23 cellular contexts compared by ENCODE assay signal in genomic region chr4:83378426-83378825, GRCh38. TPM values are rescaled to one million over a fixed set of nuclear protein-coding genes. Genes with fewer than 3 reads are reported as not detected.
DNase-seq lines count a peak whose midpoint lies in the region; ATAC-seq and TF ChIP-seq lines count a peak whose summit lies in the region.
"Had no signal": no experiment of that assay in that cellular context is flagged by ENCODE, and none has a peak within 500 bp of the region (broad histone marks: within the 10 kb centered on the region; RNA-seq: fewer than 3 reads in every experiment).

No MANE protein-coding gene starts in this region.

- no peak for TF ChIP-seq CTCF in GM06990 (IDR thresholded peaks at IDR 0.05; ENCODE audit: insufficient read depth, low read length, poor library complexity, severe bottlenecking)
- no peak for TF ChIP-seq CTCF in type B pancreatic cell (conservative IDR thresholded peaks at IDR 0.05)

- no peak overlapping the region for H3K4me3 Mint-ChIP-seq in activated CD4-positive, alpha-beta T cell treated with anti-CD3 and anti-CD28 coated beads, Interleukin-2, amount 10 ng/mL, durations not matched to agents 24 days and 14 days
- H3K4me3 Mint-ChIP-seq in memory B cell (no peak overlapping the region), type B pancreatic cell (no peak overlapping the region)
- H3K4me3 Mint-ChIP-seq: activated CD4-positive, alpha-beta memory T cell treated with anti-CD3 and anti-CD28 coated beads for 36 hours; activated naive CD4-positive, alpha-beta T cell treated with anti-CD3 and anti-CD28 coated beads, Interleukin-2, amount 10 ng/mL, durations not matched to agents 7 days and 5 days; activated T-cell treated with anti-CD3 and anti-CD28 coated beads, Interleukin-2, amount 50 U/mL, for 24 hours; immature natural killer cell had no signal

- H3K27ac Mint-ChIP-seq in activated CD4-positive, alpha-beta T cell treated with anti-CD3 and anti-CD28 coated beads, Interleukin-2, amount 10 ng/mL, durations not matched to agents 24 days and 14 days: no peak overlapping the region
- H3K27ac Mint-ChIP-seq in memory B cell: no peak overlapping the region
- no peak overlapping the region for H3K27ac Mint-ChIP-seq in type B pancreatic cell
- H3K27ac Mint-ChIP-seq: activated CD4-positive, alpha-beta memory T cell treated with anti-CD3 and anti-CD28 coated beads for 36 hours; activated naive CD4-positive, alpha-beta T cell treated with anti-CD3 and anti-CD28 coated beads, Interleukin-2, amount 10 ng/mL, durations not matched to agents 7 days and 5 days; activated T-cell treated with anti-CD3 and anti-CD28 coated beads, Interleukin-2, amount 50 U/mL, for 24 hours; immature natural killer cell had no signal

- no peaks in the 10 kb centered on the region for H3K36me3 ChIP-seq in GM06990 (ENCODE audit: control insufficient read depth, insufficient read depth, low read length)

- no peaks in the 10 kb centered on the region for H3K27me3 ChIP-seq in GM06990 (replicated peaks; ENCODE audit: control insufficient read depth, insufficient read depth, low read length)

- DNase-seq in activated CD4-positive, alpha-beta T cell treated with anti-CD3 and anti-CD28 coated beads, Interleukin-2, amount 10 ng/mL, durations not matched to agents 24 days and 14 days: peak; percentile 62
- DNase-seq in activated CD4-positive, alpha-beta T cell treated with anti-CD3 and anti-CD28 coated beads, Interleukin-2, amount 50 U/mL, for 1 hour: no peak
- DNase-seq in GM06990 (ENCODE audit: extremely low read depth, insufficient read length) (peak; percentile 19), NCI-H69 (lab: John Stamatoyannopoulos, UW) (peak; percentile 5), memory B cell (ENCODE audit: low spot score in 2 of 2) (peak; percentile 21), type B pancreatic cell (ENCODE audit: extremely low spot score, unreplicated experiment) (no peak), COLO829 (ENCODE audit: low spot score) (no peak)
- DNase-seq: activated CD4-positive, alpha-beta memory T cell treated with anti-CD3 and anti-CD28 coated beads for 36 hours; activated naive CD4-positive, alpha-beta T cell treated with anti-CD3 and anti-CD28 coated beads, Interleukin-2, amount 10 ng/mL, durations not matched to agents 7 days and 5 days; activated T-cell treated with anti-CD3 and anti-CD28 coated beads, Interleukin-2, amount 50 U/mL, for 24 hours; cerebellar nuclear complex; effector CD4-positive, alpha-beta T cell; glutamatergic neuron; immature natural killer cell; NCI-H1048; NCI-H2029; NCI-H446 treated with DMSO at 0.1 percent for 48 hours; occipital lobe; retina; Right ventricle myocardium superior; stimulated activated CD4-positive, alpha-beta T cell treated with anti-CD3 and anti-CD28 coated beads, Interleukin-12 subunit alpha, Interleukin-12 subunit beta, amount 100 ng/mL, for 4 hours; SW 1271 had no signal

- intact Hi-C loops in activated CD4-positive, alpha-beta T cell treated with anti-CD3 and anti-CD28 coated beads, Interleukin-2, amount 10 ng/mL, durations not matched to agents 24 days and 14 days (cut with micrococcal nuclease): no loop called here

- H3K9me3 Mint-ChIP-seq in activated CD4-positive, alpha-beta T cell treated with anti-CD3 and anti-CD28 coated beads, Interleukin-2, amount 10 ng/mL, durations not matched to agents 24 days and 14 days: peaks cover 34% of the 10 kb centered on the region
- H3K9me3 Mint-ChIP-seq in memory B cell (peaks cover 20% of the 10 kb centered on the region), type B pancreatic cell (peaks cover 6% of the 10 kb centered on the region)

- peaks cover 7% of the 10 kb centered on the region for H3K36me3 Mint-ChIP-seq in activated CD4-positive, alpha-beta T cell treated with anti-CD3 and anti-CD28 coated beads, Interleukin-2, amount 10 ng/mL, durations not matched to agents 24 days and 14 days (ENCODE audit: low read depth)
- peaks cover 9% of the 10 kb centered on the region for H3K36me3 Mint-ChIP-seq in memory B cell
- peaks cover 3% of the 10 kb centered on the region for H3K36me3 Mint-ChIP-seq in type B pancreatic cell

- ATAC-seq in memory B cell (ENCODE audit: low read depth) (no peak), HG03460 (IDR thresholded peaks at IDR 0.05; ENCODE audit: unreplicated experiment) (no peak)

- no peak overlapping the region for H3K4me3 ChIP-seq in GM06990 (replicated peaks; ENCODE audit: low read depth, low read length)

- H3K4me1 Mint-ChIP-seq in activated CD4-positive, alpha-beta T cell treated with anti-CD3 and anti-CD28 coated beads, Interleukin-2, amount 10 ng/mL, durations not matched to agents 24 days and 14 days: peaks cover 4% of the 10 kb centered on the region
- H3K4me1 Mint-ChIP-seq in memory B cell (no peaks in the 10 kb centered on the region), type B pancreatic cell (ENCODE audit: unreplicated experiment) (no peaks in the 10 kb centered on the region)
- H3K4me1 Mint-ChIP-seq: activated naive CD4-positive, alpha-beta T cell treated with anti-CD3 and anti-CD28 coated beads, Interleukin-2, amount 10 ng/mL, durations not matched to agents 7 days and 5 days; immature natural killer cell had no signal

- peaks cover 6% of the 10 kb centered on the region for H3K27me3 Mint-ChIP-seq in activated CD4-positive, alpha-beta T cell treated with anti-CD3 and anti-CD28 coated beads, Interleukin-2, amount 10 ng/mL, durations not matched to agents 24 days and 14 days
- H3K27me3 Mint-ChIP-seq in memory B cell: peaks cover 5% of the 10 kb centered on the region
- no peaks in the 10 kb centered on the region for H3K27me3 Mint-ChIP-seq in type B pancreatic cell

RNA-seq across cellular contexts. Expression of gene HPSE, which starts 43.8 kb away (rescaled TPM):
- 17.7 and 19.8 TPM in 2 replicates for total RNA-seq in activated CD4-positive, alpha-beta T cell treated with anti-CD3 and anti-CD28 coated beads, Interleukin-2, amount 10 ng/mL, durations not matched to agents 24 days and 14 days
- total RNA-seq in type B pancreatic cell (ENCODE audit: low replicate concordance): 17.6 and 87.8 TPM in 2 replicates

Comparison
In these comparisons a context has a peak if more than half of its experiments do, and no peak if none do; other contexts are left out.
1. DNase-seq: peak in activated CD4-positive, alpha-beta T cell treated with anti-CD3 and anti-CD28 coated beads, Interleukin-2, amount 10 ng/mL, durations not matched to agents 24 days and 14 days (single experiment), GM06990 (single experiment), NCI-H69 (single experiment) and memory B cell (2 of 2); none in activated CD4-positive, alpha-beta T cell treated with anti-CD3 and anti-CD28 coated beads, Interleukin-2, amount 50 U/mL, for 1 hour (single experiment), type B pancreatic cell (single experiment) and COLO829 (single experiment).